ENCODE assay signal across 8 cellular contexts in genomic region chr4:1899149-1900086, GRCh38. TPM values are rescaled to one million over a fixed set of nuclear protein-coding genes. Genes with fewer than 3 reads are reported as not detected.
DNase-seq lines count a peak whose midpoint lies in the region; ATAC-seq and TF ChIP-seq lines count a peak whose summit lies in the region.

No MANE protein-coding gene starts in this region.

- peak; percentile 37 for DNase-seq in NK-92 treated with Interleukin-12 subunit alpha and Interleukin-12 subunit beta, amount 100 ng/mL, for 24 hours (lab: John Stamatoyannopoulos, UW)
- DNase-seq in NK-92 (lab: John Stamatoyannopoulos, UW; ENCODE audit: unreplicated experiment) (no peak), NCI-H2196 (lab: John Stamatoyannopoulos, UW; ENCODE audit: unreplicated experiment) (peak; percentile 69), cardiac fibroblast (ENCODE audit: low read depth in 2 of 2) (peak; percentile 86 to 88), kidney epithelial cell (ENCODE audit: low read depth) (no peak)
- DNase-seq in activated CD4-positive, CD25-positive, alpha-beta regulatory T cell (lab: John Stamatoyannopoulos, UW), result peak; percentile 20 to 56 (median 48)
- peak; percentile 73 for DNase-seq in stimulated activated CD4-positive, alpha-beta T cell treated with anti-CD3 and anti-CD28 coated beads, Interleukin-1b, Interleukin-23, amount 100 ng/mL, for 48 hours

- H3K4me3 ChIP-seq in cardiac fibroblast (replicated peaks in 1 of 2; ENCODE audit: low read depth in 2 of 2, low read length in 2 of 2), result no peak overlapping the region
- H3K4me3 ChIP-seq in kidney epithelial cell (ENCODE audit: low read depth, low read length), result no peak overlapping the region

- H3K27me3 ChIP-seq in kidney epithelial cell (ENCODE audit: control insufficient read depth, insufficient read depth, low read length), result no peaks in the 10 kb centered on the region

- TF ChIP-seq CTCF in cardiac fibroblast (IDR thresholded peaks at IDR 0.05; ENCODE audit: low read depth, low read length) (peak; percentile 74), kidney epithelial cell (IDR thresholded peaks at IDR 0.05; ENCODE audit: insufficient read depth, low read length, poor library complexity, severe bottlenecking) (peak; percentile 71)

- ATAC-seq in HG03066 (IDR thresholded peaks at IDR 0.05; ENCODE audit: low read depth, unreplicated experiment), result peak; percentile 72

- peaks cover 3% of the 10 kb centered on the region for H3K36me3 ChIP-seq in kidney epithelial cell (ENCODE audit: control insufficient read depth, insufficient read depth, low read length)

RNA-seq across cellular contexts. Expression of gene NSD2, which starts 28.2 kb away (rescaled TPM):
- 62.4 and 68.5 TPM in 2 replicates for total RNA-seq in kidney epithelial cell

RNA-seq across cellular contexts. Expression of gene LETM1, which starts 43.5 kb away (rescaled TPM):
- total RNA-seq in kidney epithelial cell, result 41.5 and 49.0 TPM in 2 replicates

Comparison
In these comparisons a context has a peak if more than half of its experiments do, and no peak if none do; other contexts are left out.
1. DNase-seq: peak in NK-92 treated with Interleukin-12 subunit alpha and Interleukin-12 subunit beta, amount 100 ng/mL, for 24 hours (single experiment), NCI-H2196 (single experiment), activated CD4-positive, CD25-positive, alpha-beta regulatory T cell (4 of 4), cardiac fibroblast (2 of 2) and stimulated activated CD4-positive, alpha-beta T cell treated with anti-CD3 and anti-CD28 coated beads, Interleukin-1b, Interleukin-23, amount 100 ng/mL, for 48 hours (single experiment); none in NK-92 (single experiment) and kidney epithelial cell (single experiment).